Comparison of ENCODE assay signal across 20 cellular contexts in genomic region chr9:88392549-88392948, GRCh38. TPM values are rescaled to one million over a fixed set of nuclear protein-coding genes. Genes with fewer than 3 reads are reported as not detected.
A peak's percentile ranks its signal among the peaks of the same experiment; 100 is the strongest.
DNase-seq lines count a peak whose midpoint lies in the region; ATAC-seq, FAIRE-seq and TF ChIP-seq lines count a peak whose summit lies in the region.
"Had no signal": no experiment of that assay in that cellular context is flagged by ENCODE, and none has a peak within 500 bp of the region (broad histone marks: within the 10 kb centered on the region; RNA-seq: fewer than 3 reads in every experiment).

No MANE protein-coding gene starts in this region.

- H3K4me3 Mint-ChIP-seq in activated naive CD8-positive, alpha-beta T cell treated with anti-CD3 and anti-CD28 coated beads for 36 hours = no peak overlapping the region
- H3K4me3 Mint-ChIP-seq in activated naive CD8-positive, alpha-beta T cell treated with anti-CD3 and anti-CD28 coated beads, Interleukin-2, amount 50 U/mL, for 24 hours = no peak overlapping the region
- H3K4me3 Mint-ChIP-seq: B cell; CD8-positive, alpha-beta T cell had no signal

- in situ Hi-C loops in K562 (cut with MboI) = no loop called here

- H3K79me2 ChIP-seq in K562 (ENCODE audit: control insufficient read depth, insufficient read depth, low read length) = peaks cover 67% of the 10 kb centered on the region
- peaks cover 79% of the 10 kb centered on the region for H3K79me2 ChIP-seq in neural cell (replicated peaks; ENCODE audit: insufficient read depth, low read length)

- H3K27ac ChIP-seq in K562 (ENCODE audit: extremely low read depth, low read depth, low read length) = no peak overlapping the region
- H3K27ac ChIP-seq in neural cell (ENCODE audit: low read length) = no peak overlapping the region
- H3K27ac ChIP-seq: 22Rv1 had no signal

- H3K36me3 Mint-ChIP-seq in activated naive CD8-positive, alpha-beta T cell treated with anti-CD3 and anti-CD28 coated beads for 36 hours = peaks cover 23% of the 10 kb centered on the region
- peaks cover 5% of the 10 kb centered on the region for H3K36me3 Mint-ChIP-seq in activated naive CD8-positive, alpha-beta T cell treated with anti-CD3 and anti-CD28 coated beads, Interleukin-2, amount 50 U/mL, for 24 hours (ENCODE audit: low read depth)

- H3K9me3 Mint-ChIP-seq in activated naive CD8-positive, alpha-beta T cell treated with anti-CD3 and anti-CD28 coated beads for 36 hours = no peaks in the 10 kb centered on the region
- no peaks in the 10 kb centered on the region for H3K9me3 Mint-ChIP-seq in activated naive CD8-positive, alpha-beta T cell treated with anti-CD3 and anti-CD28 coated beads, Interleukin-2, amount 50 U/mL, for 24 hours
- H3K9me3 Mint-ChIP-seq: CD8-positive, alpha-beta T cell had no signal

- H3K9me3 ChIP-seq in K562 (replicated peaks; ENCODE audit: control insufficient read depth, insufficient read depth, low read depth, low read length) (no peaks in the 10 kb centered on the region), neural cell (ENCODE audit: low read length) (no peaks in the 10 kb centered on the region)

- H3K36me3 ChIP-seq in K562 (ENCODE audit: control insufficient read depth, insufficient read depth, low read length) (no peaks in the 10 kb centered on the region), neural cell (ENCODE audit: insufficient read depth, low read length) (no peaks in the 10 kb centered on the region)

- no peak overlapping the region for H3K4me2 ChIP-seq in K562 (ENCODE audit: insufficient read depth, low read length)
- H3K4me2 ChIP-seq in neural cell (ENCODE audit: low read length) = no peak overlapping the region

- H2AFZ ChIP-seq in K562 (ENCODE audit: low read depth, low read length) = no peak overlapping the region
- H2AFZ ChIP-seq in neural cell (ENCODE audit: low read depth, low read length) = no peak overlapping the region

- H3K4me3 ChIP-seq in K562 (no peak overlapping the region), neural cell (ENCODE audit: low read length) (peak overlapping the region; percentile 79)

- no peak for TF ChIP-seq POLR2A in K562 (conservative IDR thresholded peaks at IDR 0.05)

- H3K9me2 ChIP-seq in neural cell (ENCODE audit: insufficient read depth, low read length) = no peaks in the 10 kb centered on the region

- TF ChIP-seq EP300 in K562 (IDR thresholded peaks at IDR 0.05; ENCODE audit: low read length) (no peak), neural cell (conservative IDR thresholded peaks at IDR 0.05; ENCODE audit: poor library complexity, severe bottlenecking) (no peak)

- H3K27ac Mint-ChIP-seq in activated naive CD8-positive, alpha-beta T cell treated with anti-CD3 and anti-CD28 coated beads for 36 hours = peak overlapping the region; percentile 28
- H3K27ac Mint-ChIP-seq in activated naive CD8-positive, alpha-beta T cell treated with anti-CD3 and anti-CD28 coated beads, Interleukin-2, amount 50 U/mL, for 24 hours = no peak overlapping the region
- H3K27ac Mint-ChIP-seq: B cell; CD8-positive, alpha-beta T cell had no signal

- FAIRE-seq in K562 (lab: Jason Lieb, UNC) = no peak
- FAIRE-seq in RCC 7860 (lab: Jason Lieb, UNC) = no peak
- FAIRE-seq: D721Med, G401.6 had no signal

- H3K27me3 Mint-ChIP-seq in activated naive CD8-positive, alpha-beta T cell treated with anti-CD3 and anti-CD28 coated beads for 36 hours = no peaks in the 10 kb centered on the region
- H3K27me3 Mint-ChIP-seq in activated naive CD8-positive, alpha-beta T cell treated with anti-CD3 and anti-CD28 coated beads, Interleukin-2, amount 50 U/mL, for 24 hours = no peaks in the 10 kb centered on the region
- H3K27me3 Mint-ChIP-seq: B cell had no signal

- ATAC-seq in activated naive CD8-positive, alpha-beta T cell treated with anti-CD3 and anti-CD28 coated beads, Interleukin-2, amount 50 U/mL, for 24 hours = no peak
- ATAC-seq in K562 (no peak), HG02884 (IDR thresholded peaks at IDR 0.05; ENCODE audit: unreplicated experiment) (no peak)
- ATAC-seq: CD8-positive, alpha-beta T cell; HCT116 had no signal

- WGBS in K562 (ENCODE audit: insufficient coverage, low coverage, missing lambda C conversion rate) = 75% methylated on average over 1 of the region's 1 CpG

- no peaks in the 10 kb centered on the region for H3K9me1 ChIP-seq in K562 (ENCODE audit: control insufficient read depth, insufficient read depth, low read length)

- H3F3A ChIP-seq in neural cell (ENCODE audit: insufficient read depth, low read length, poor library complexity, severe bottlenecking) = no peaks in the 10 kb centered on the region

- H3K27me3 ChIP-seq in K562 (ENCODE audit: control insufficient read depth in 2 of 2, insufficient read depth in 2 of 2, low read length in 2 of 2) (no peaks in the 10 kb centered on the region), neural cell (ENCODE audit: insufficient read depth, low read depth, low read length) (no peaks in the 10 kb centered on the region)

- no peak for TF ChIP-seq RAD21 in K562 (CRISPR knock-in tag; conservative IDR thresholded peaks at IDR 0.05 in 1 of 2, IDR thresholded peaks at IDR 0.05 in 1 of 2)
- no peak for TF ChIP-seq RAD21 in neural cell (conservative IDR thresholded peaks at IDR 0.05)

- CTCF ChIA-PET in K562 (lab: Yijun Ruan, JAX; ENCODE audit: low intra/inter-chr PET ratio) = no interaction called here

- peaks cover 38% of the 10 kb centered on the region for H3K4me1 Mint-ChIP-seq in activated naive CD8-positive, alpha-beta T cell treated with anti-CD3 and anti-CD28 coated beads for 36 hours
- H3K4me1 Mint-ChIP-seq in activated naive CD8-positive, alpha-beta T cell treated with anti-CD3 and anti-CD28 coated beads, Interleukin-2, amount 50 U/mL, for 24 hours = peaks cover 36% of the 10 kb centered on the region

- peaks cover 3 to 5% of the 10 kb centered on the region in 2 experiments; a peak in 4 of 5 replicates for H3K4me1 ChIP-seq in K562 (replicated peaks in 1 of 2; ENCODE audit: control insufficient read depth in 2 of 2, insufficient read depth in 2 of 2, low read length in 2 of 2)

- TF ChIP-seq CTCF in K562 (IDR thresholded peaks at IDR 0.05 in 2 of 3, conservative IDR thresholded peaks at IDR 0.05 in 1 of 3; ENCODE audit: insufficient read depth in 2 of 3, low read depth in 1 of 3, low read length in 3 of 3) (no peak), neural cell (IDR thresholded peaks at IDR 0.05; ENCODE audit: poor library complexity, severe bottlenecking) (no peak)

- H4K20me1 ChIP-seq in K562 (replicated peaks; ENCODE audit: control insufficient read depth, insufficient read depth, low read length) (no peaks in the 10 kb centered on the region), neural cell (ENCODE audit: insufficient read depth) (no peaks in the 10 kb centered on the region)

- DNase-seq in activated naive CD8-positive, alpha-beta T cell treated with anti-CD3 and anti-CD28 coated beads for 36 hours = no peak
- DNase-seq in activated naive CD8-positive, alpha-beta T cell treated with anti-CD3 and anti-CD28 coated beads, Interleukin-2, amount 50 U/mL, for 24 hours = no peak
- DNase-seq in K562 (ENCODE audit: extremely low read depth in 1 of 4, low spot score in 3 of 4) (no peak), HuH-7 (ENCODE audit: low spot score) (no peak), RCC 7860 (ENCODE audit: low spot score) (no peak), NCI-H2171 (lab: John Stamatoyannopoulos, UW) (no peak)
- DNase-seq: CD8-positive, alpha-beta T cell; DMS79 treated with DMSO at 0.1 percent for 48 hours; NCI-H1105; NCI-H1694; NCI-H446; NCI-H69; SHP77 treated with DMSO at 0.1 percent for 48 hours had no signal

- H3K9ac ChIP-seq in K562 (ENCODE audit: insufficient read depth in 1 of 2, low read depth in 2 of 2, low read length in 2 of 2) (no peak overlapping the region), neural cell (ENCODE audit: low read length) (no peak overlapping the region)

- no TSS peak for BruUV-seq in K562 (replicated peaks; lab: Mats Ljungman, UMichigan)

- intact Hi-C loops in K562 (cut with micrococcal nuclease) = no loop called here

- POLR2A ChIA-PET in K562 (lab: Yijun Ruan, JAX) = no interaction called here

RNA-seq across cellular contexts. Expression of gene SPIN1, which starts 4.3 kb away (rescaled TPM):
- total RNA-seq in activated naive CD8-positive, alpha-beta T cell treated with anti-CD3 and anti-CD28 coated beads for 36 hours = 10 to 100 TPM; 37.7 to 39.0 TPM
- 9.9 and 28.0 TPM in 2 replicates for total RNA-seq in K562 (2011; cell fraction: chromatin; rRNA removed; ENCODE audit: low replicate concordance)
- total RNA-seq in K562 (2011; cell fraction: nucleolus; rRNA removed) = 5.8 and 7.4 TPM in 2 replicates
- total RNA-seq in K562 (2011; cell fraction: nucleoplasm; rRNA removed) = 15.0 and 18.2 TPM in 2 replicates
- total RNA-seq in K562 (2014; rRNA removed) (10.2 and 15.1 TPM in 2 replicates), K562 (2014; rRNA removed; fragmentation: Illumina TruSeq; extraction: Trizol) (19.1 and 22.7 TPM in 2 replicates), K562 (2015; rRNA removed; fragmentation: Illumina TruSeq; extraction: Trizol) (15.5 and 15.6 TPM in 2 replicates), K562 (2021) (18.9 and 20.5 TPM in 2 replicates)
- polyA plus RNA-seq in K562 (2011; rRNA removed) (22.9 and 25.7 TPM in 2 replicates), K562 (2014; fragmentation: Illumina TruSeq; extraction: Trizol) (22.3 and 25.1 TPM in 2 replicates), K562 (2014; fragmentation: Nextera tagmentation; extraction: Ambion mirVana) (1 to 10 TPM; 7.4 to 7.7 TPM), K562 (2014; rRNA removed) (14.3 and 17.2 TPM in 2 replicates), neural cell (278 and 282 TPM in 2 replicates)
- 7.5 and 19.2 TPM in 2 replicates for polyA plus RNA-seq in K562 (2011; cell fraction: cytosol; rRNA removed)
- 11.9 and 19.8 TPM in 2 replicates for polyA plus RNA-seq in K562 (2011; cell fraction: nucleus; rRNA removed)
- polyA plus RNA-seq in K562 (2012) = 13.9 and 14.5 TPM in 2 replicates
- 49.7 and 53.6 TPM in 2 replicates for polyA minus RNA-seq in K562 (2011; rRNA and poly(A)+ RNA removed)
- 17.0 and 20.8 TPM in 2 replicates for polyA minus RNA-seq in K562 (2011; cell fraction: cytosol; rRNA and poly(A)+ RNA removed)
- 3.6 and 9.9 TPM in 2 replicates for polyA minus RNA-seq in K562 (2011; cell fraction: nucleus; rRNA and poly(A)+ RNA removed)
- polyA minus RNA-seq in neural cell = 299 and 322 TPM in 2 replicates
